Comparison of ENCODE assay signal across 15 cellular contexts in the genomic region with DNA sequence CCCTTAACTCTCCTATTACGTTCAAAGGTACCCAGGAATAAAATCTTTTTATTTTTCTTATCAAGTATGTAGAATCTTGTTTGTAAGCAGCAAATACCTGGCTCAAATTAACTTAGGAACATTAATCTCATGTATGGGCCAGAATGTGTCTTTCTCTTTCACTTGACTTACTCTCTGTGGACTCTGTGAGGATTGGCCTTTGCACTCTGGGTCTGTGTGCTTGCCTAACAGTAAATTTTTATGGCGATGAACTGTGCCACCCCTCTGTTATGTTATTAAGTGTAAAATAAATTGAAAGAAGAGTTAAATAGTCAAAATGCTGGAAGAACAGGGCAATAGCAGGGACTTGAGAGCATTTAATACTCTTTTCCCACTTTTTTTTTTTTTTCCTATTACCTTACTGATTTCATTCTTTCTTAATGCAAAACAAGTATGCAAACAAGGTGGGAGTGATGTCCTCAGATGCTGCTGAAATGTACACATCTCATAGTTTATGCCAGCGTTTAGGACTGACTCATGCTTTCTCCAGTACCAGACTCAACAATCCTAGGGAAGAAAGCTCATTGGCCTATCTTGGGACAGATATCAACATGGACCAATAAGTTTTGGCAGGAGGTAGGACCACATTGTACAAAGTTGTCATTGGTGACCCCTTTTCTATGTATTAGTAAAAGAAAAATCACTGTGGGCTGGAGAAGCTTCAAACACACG. TPM values are rescaled to one million over a fixed set of nuclear protein-coding genes. Genes with fewer than 3 reads are reported as not detected.
DNase-seq lines count a peak whose midpoint lies in the region; ATAC-seq and TF ChIP-seq lines count a peak whose summit lies in the region.
"Had no signal": no experiment of that assay in that cellular context is flagged by ENCODE, and none has a peak within 500 bp of the region (broad histone marks: within the 10 kb centered on the region; RNA-seq: fewer than 3 reads in every experiment).

No MANE protein-coding gene starts in this region.

- H3K36me3 ChIP-seq in colonic mucosa (no peaks in the 10 kb centered on the region), mucosa of descending colon (ENCODE audit: low read depth) (no peaks in the 10 kb centered on the region)
- H3K36me3 ChIP-seq: HAP-1 had no signal

- H3K27ac ChIP-seq in colonic mucosa: no peak overlapping the region
- H3K27ac ChIP-seq: 22Rv1 had no signal

- DNase-seq in HEK293T (ENCODE audit: extremely low spot score) (no peak), colonic mucosa (peak; percentile 27), left colon (peak in 1 of 2 donors; percentile 10), mucosa of descending colon (peak in 1 of 3 donors; percentile 40), DMS 273 (lab: John Stamatoyannopoulos, UW; ENCODE audit: unreplicated experiment) (no peak), NCI-H69 (lab: John Stamatoyannopoulos, UW) (no peak), NCI-H187 treated with DMSO at 0.1 percent for 48 hours (lab: John Stamatoyannopoulos, UW) (no peak)
- no peak for DNase-seq in activated CD8-positive, alpha-beta memory T cell treated with anti-CD3 and anti-CD28 coated beads, Interleukin-2, amount 50 U/mL, for 4 hours
- DNase-seq: CD8-positive, alpha-beta T cell; COR-L47; DND-41; GDM1; HFFc6 had no signal

- H3K9me3 ChIP-seq in colonic mucosa (no peaks in the 10 kb centered on the region), mucosa of descending colon (no peaks in the 10 kb centered on the region)
- H3K9me3 ChIP-seq: HAP-1 had no signal

- intact Hi-C loops in colonic mucosa (cut with DNase I) (no loop called here), left colon (cut with DNase I, micrococcal nuclease) (no loop called here), mucosa of descending colon (cut with DNase I, micrococcal nuclease) (no loop called here)

- no peak overlapping the region for H3K9ac ChIP-seq in colonic mucosa (ENCODE audit: low read depth in 2 of 2, low read length in 2 of 2)

- ATAC-seq in left colon (peak; percentile 99), mucosa of descending colon (peak; percentile 89)
- ATAC-seq: CD8-positive, alpha-beta T cell had no signal

- peaks cover 5% of the 10 kb centered on the region for H3K4me1 ChIP-seq in colonic mucosa
- no peaks in the 10 kb centered on the region for H3K4me1 ChIP-seq in mucosa of descending colon (ENCODE audit: low read depth)
- H3K4me1 ChIP-seq: HAP-1 had no signal

- no peaks in the 10 kb centered on the region for H3K27me3 ChIP-seq in colonic mucosa

- POLR2A ChIA-PET in HEK293T (lab: Yijun Ruan, JAX): no interaction called here

- CTCF ChIA-PET in HEK293T (lab: Yijun Ruan, JAX): no interaction called here

- TF ChIP-seq CTCF in colonic mucosa (IDR thresholded peaks at IDR 0.05) (no peak), mucosa of descending colon (IDR thresholded peaks at IDR 0.05) (no peak)

- H3K4me3 ChIP-seq in colonic mucosa: no peak overlapping the region
- no peak overlapping the region for H3K4me3 ChIP-seq in mucosa of descending colon
- H3K4me3 ChIP-seq: HAP-1 had no signal

TF ChIP-seq in HEK293T, 16 proteins besides CTCF, POLR2A, EP300 and RAD21:
- TF ChIP-seq ELF4 (IDR thresholded peaks at IDR 0.05): no peak
- TF ChIP-seq, protein P1, sequence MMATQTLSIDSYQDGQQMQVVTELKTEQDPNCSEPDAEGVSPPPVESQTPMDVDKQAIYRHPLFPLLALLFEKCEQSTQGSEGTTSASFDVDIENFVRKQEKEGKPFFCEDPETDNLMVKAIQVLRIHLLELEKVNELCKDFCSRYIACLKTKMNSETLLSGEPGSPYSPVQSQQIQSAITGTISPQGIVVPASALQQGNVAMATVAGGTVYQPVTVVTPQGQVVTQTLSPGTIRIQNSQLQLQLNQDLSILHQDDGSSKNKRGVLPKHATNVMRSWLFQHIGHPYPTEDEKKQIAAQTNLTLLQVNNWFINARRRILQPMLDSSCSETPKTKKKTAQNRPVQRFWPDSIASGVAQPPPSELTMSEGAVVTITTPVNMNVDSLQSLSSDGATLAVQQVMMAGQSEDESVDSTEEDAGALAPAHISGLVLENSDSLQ (IDR thresholded peaks at IDR 0.05): 0 out of 2 replicates have a peak, but pooled peaks have one; percentile 32

RNA-seq across cellular contexts. Expression of a gene that starts 25.5 kb away (rescaled TPM):
- total RNA-seq in colonic mucosa: 1 to 10 TPM; 5.2 to 8.4 TPM
- 1 to 10 TPM; 3.5 to 4.0 TPM for total RNA-seq in left colon
- total RNA-seq in mucosa of descending colon: 1 to 10 TPM; 2.0 to 2.4 (median 2.2) TPM
- total RNA-seq: CD8-positive, alpha-beta T cell had no signal
